In the genomic region with DNA sequence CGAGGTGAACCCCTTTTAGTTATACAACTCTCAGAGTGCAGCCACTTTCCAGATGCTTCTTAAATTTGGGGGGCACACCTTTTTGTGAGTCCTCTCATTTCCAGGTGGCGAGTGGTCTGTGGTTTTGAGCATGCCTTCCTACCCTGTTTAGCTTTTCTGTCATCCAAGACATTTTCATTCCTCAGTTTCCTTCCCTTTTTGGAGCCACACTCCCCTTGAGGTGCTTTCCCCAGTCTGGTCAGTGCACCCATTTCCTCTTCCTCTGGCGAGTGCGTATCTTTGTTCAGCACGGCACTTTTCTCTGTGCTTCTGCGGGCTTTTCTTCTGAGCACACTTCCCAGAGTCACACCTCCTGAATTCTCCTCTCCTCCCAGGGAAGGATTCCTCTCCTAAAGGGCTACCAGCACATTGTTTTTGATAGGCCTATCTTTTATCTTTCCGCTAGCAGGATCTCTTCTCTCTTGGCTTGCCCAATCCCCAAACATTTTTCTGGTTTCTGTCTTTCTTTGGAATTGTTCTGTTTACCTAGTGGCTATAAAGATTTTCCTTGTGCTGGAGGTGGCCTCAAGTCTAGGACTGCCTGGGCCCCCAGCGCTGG, we compare ENCODE assay signal across 2 cellular contexts.
TF ChIP-seq lines count a peak whose summit lies in the region.

No MANE protein-coding gene starts in this region.

TF ChIP-seq in HEK293, 187 proteins besides CTCF, POLR2A, EP300 and RAD21 (continued from another document):
- TF ChIP-seq, protein P1, sequence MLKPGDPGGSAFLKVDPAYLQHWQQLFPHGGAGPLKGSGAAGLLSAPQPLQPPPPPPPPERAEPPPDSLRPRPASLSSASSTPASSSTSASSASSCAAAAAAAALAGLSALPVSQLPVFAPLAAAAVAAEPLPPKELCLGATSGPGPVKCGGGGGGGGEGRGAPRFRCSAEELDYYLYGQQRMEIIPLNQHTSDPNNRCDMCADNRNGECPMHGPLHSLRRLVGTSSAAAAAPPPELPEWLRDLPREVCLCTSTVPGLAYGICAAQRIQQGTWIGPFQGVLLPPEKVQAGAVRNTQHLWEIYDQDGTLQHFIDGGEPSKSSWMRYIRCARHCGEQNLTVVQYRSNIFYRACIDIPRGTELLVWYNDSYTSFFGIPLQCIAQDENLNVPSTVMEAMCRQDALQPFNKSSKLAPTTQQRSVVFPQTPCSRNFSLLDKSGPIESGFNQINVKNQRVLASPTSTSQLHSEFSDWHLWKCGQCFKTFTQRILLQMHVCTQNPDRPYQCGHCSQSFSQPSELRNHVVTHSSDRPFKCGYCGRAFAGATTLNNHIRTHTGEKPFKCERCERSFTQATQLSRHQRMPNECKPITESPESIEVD (tag by site-specific recombination; IDR thresholded peaks at IDR 0.05), result 0 out of 2 replicates have a peak, but pooled peaks have one; percentile 19
- peak; percentile 57; the same call in 1 of the 2 replicates for TF ChIP-seq IKZF3 (tag by site-specific recombination; IDR thresholded peaks at IDR 0.05)
- TF ChIP-seq ZFP37 (tag by site-specific recombination; IDR thresholded peaks at IDR 0.05), result 0 out of 2 replicates have a peak, but pooled peaks have one; percentile 26
- TF ChIP-seq ZNF16 (tag by site-specific recombination; IDR thresholded peaks at IDR 0.05; ENCODE audit: low read depth), result no peak
- no peak for TF ChIP-seq ZBTB8A (tag by site-specific recombination; IDR thresholded peaks at IDR 0.05)
- no peak for TF ChIP-seq ZNF146 (tag by site-specific recombination; IDR thresholded peaks at IDR 0.05)
- peak; percentile 76 for TF ChIP-seq ZBTB17 (tag by site-specific recombination; IDR thresholded peaks at IDR 0.05)
- TF ChIP-seq, protein P2, sequence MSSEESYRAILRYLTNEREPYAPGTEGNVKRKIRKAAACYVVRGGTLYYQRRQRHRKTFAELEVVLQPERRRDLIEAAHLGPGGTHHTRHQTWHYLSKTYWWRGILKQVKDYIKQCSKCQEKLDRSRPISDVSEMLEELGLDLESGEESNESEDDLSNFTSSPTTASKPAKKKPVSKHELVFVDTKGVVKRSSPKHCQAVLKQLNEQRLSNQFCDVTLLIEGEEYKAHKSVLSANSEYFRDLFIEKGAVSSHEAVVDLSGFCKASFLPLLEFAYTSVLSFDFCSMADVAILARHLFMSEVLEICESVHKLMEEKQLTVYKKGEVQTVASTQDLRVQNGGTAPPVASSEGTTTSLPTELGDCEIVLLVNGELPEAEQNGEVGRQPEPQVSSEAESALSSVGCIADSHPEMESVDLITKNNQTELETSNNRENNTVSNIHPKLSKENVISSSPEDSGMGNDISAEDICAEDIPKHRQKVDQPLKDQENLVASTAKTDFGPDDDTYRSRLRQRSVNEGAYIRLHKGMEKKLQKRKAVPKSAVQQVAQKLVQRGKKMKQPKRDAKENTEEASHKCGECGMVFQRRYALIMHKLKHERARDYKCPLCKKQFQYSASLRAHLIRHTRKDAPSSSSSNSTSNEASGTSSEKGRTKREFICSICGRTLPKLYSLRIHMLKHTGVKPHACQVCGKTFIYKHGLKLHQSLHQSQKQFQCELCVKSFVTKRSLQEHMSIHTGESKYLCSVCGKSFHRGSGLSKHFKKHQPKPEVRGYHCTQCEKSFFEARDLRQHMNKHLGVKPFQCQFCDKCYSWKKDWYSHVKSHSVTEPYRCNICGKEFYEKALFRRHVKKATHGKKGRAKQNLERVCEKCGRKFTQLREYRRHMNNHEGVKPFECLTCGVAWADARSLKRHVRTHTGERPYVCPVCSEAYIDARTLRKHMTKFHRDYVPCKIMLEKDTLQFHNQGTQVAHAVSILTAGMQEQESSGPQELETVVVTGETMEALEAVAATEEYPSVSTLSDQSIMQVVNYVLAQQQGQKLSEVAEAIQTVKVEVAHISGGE (tag by site-specific recombination; conservative IDR thresholded peaks at IDR 0.05; ENCODE audit: low read depth), result peak; percentile 74
- TF ChIP-seq, protein P3, sequence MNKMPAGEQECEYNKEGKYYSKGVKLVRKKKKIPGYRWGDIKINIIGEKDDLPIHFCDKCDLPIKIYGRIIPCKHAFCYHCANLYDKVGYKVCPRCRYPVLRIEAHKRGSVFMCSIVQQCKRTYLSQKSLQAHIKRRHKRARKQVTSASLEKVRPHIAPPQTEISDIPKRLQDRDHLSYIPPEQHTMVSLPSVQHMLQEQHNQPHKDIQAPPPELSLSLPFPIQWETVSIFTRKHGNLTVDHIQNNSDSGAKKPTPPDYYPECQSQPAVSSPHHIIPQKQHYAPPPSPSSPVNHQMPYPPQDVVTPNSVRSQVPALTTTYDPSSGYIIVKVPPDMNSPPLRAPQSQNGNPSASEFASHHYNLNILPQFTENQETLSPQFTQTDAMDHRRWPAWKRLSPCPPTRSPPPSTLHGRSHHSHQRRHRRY (tag by site-specific recombination; IDR thresholded peaks at IDR 0.05), result no peak
- peak; percentile 63; the same call in 1 of the 2 replicates for TF ChIP-seq ZNF600 (tag by site-specific recombination; IDR thresholded peaks at IDR 0.05)

TF ChIP-seq in WTC11, 78 proteins besides CTCF, POLR2A, EP300 and RAD21 (continued from another document):
- TF ChIP-seq GABPB1 (CRISPR knock-in tag; IDR thresholded peaks at IDR 0.05) (no peak), RORB (CRISPR knock-in tag; IDR thresholded peaks at IDR 0.05) (no peak), NFYB (CRISPR knock-in tag; conservative IDR thresholded peaks at IDR 0.05; ENCODE audit: low read depth) (no peak), ZNF317 (CRISPR knock-in tag; IDR thresholded peaks at IDR 0.05; ENCODE audit: borderline replicate concordance, low read depth) (no peak), ZNF396 (CRISPR knock-in tag; IDR thresholded peaks at IDR 0.05; ENCODE audit: borderline replicate concordance) (no peak)
- TF ChIP-seq, protein P4, sequence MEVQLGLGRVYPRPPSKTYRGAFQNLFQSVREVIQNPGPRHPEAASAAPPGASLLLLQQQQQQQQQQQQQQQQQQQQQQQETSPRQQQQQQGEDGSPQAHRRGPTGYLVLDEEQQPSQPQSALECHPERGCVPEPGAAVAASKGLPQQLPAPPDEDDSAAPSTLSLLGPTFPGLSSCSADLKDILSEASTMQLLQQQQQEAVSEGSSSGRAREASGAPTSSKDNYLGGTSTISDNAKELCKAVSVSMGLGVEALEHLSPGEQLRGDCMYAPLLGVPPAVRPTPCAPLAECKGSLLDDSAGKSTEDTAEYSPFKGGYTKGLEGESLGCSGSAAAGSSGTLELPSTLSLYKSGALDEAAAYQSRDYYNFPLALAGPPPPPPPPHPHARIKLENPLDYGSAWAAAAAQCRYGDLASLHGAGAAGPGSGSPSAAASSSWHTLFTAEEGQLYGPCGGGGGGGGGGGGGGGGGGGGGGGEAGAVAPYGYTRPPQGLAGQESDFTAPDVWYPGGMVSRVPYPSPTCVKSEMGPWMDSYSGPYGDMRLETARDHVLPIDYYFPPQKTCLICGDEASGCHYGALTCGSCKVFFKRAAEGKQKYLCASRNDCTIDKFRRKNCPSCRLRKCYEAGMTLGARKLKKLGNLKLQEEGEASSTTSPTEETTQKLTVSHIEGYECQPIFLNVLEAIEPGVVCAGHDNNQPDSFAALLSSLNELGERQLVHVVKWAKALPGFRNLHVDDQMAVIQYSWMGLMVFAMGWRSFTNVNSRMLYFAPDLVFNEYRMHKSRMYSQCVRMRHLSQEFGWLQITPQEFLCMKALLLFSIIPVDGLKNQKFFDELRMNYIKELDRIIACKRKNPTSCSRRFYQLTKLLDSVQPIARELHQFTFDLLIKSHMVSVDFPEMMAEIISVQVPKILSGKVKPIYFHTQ (CRISPR knock-in tag; IDR thresholded peaks at IDR 0.05), result no peak
